ENCODE assay signal across 1 cellular context in genomic region chr17:75063626-75064025, GRCh38.
TF ChIP-seq lines count a peak whose summit lies in the region.

No MANE protein-coding gene starts in this region.

TF ChIP-seq in A549, 52 proteins besides CTCF, POLR2A, EP300 and RAD21:
- TF ChIP-seq HOXB13 (CRISPR knock-in tag; IDR thresholded peaks at IDR 0.05; ENCODE audit: low read depth), result no peak
- no peak for TF ChIP-seq RFX5 (IDR thresholded peaks at IDR 0.05)
- TF ChIP-seq ZNF302 (CRISPR knock-in tag; IDR thresholded peaks at IDR 0.05), result no peak
- no peak for TF ChIP-seq POLR2AphosphoS2 (conservative IDR thresholded peaks at IDR 0.05; ENCODE audit: low read length)
- TF ChIP-seq CBX2 (IDR thresholded peaks at IDR 0.05; ENCODE audit: borderline replicate concordance, low read depth), result no peak
- TF ChIP-seq ELK1 (IDR thresholded peaks at IDR 0.05; ENCODE audit: low read depth, low read length), result no peak
